ENCODE assay signal across 15 cellular contexts in the genomic region with DNA sequence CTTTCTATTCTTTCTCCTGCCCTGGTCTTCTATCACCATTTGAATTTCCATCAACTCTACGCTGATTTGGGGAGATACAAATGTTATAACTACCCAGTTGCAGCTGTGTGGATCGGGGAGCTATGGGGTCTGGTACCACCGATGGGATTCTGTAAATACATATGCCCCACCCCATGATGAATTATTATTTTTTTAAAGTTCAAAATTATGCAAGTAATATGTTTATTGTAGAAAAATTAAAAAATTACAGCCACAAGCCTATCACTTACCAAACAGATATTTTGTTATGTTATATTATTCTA. TPM values are rescaled to one million over a fixed set of nuclear protein-coding genes. Genes with fewer than 3 reads are reported as not detected.
DNase-seq lines count a peak whose midpoint lies in the region; ATAC-seq, FAIRE-seq and TF ChIP-seq lines count a peak whose summit lies in the region.
"Had no signal": no experiment of that assay in that cellular context is flagged by ENCODE, and none has a peak within 500 bp of the region (broad histone marks: within the 10 kb centered on the region; RNA-seq: fewer than 3 reads in every experiment).

No MANE protein-coding gene starts in this region.

- RAD21 ChIA-PET in HCT116 (lab: Charles Lee; ENCODE audit: low non-redundant PET in 1 of 2, low total read pairs in 2 of 2, uncharacterized antibody in 2 of 2, unreplicated experiment in 2 of 2), result interaction anchor here (0.6 to 1.7 kb wide), 10 partner anchors 14 to 144 kb away, joined by 3 to 15 read pairs (median 4); no protein-coding TSS in a partner anchor

- TF ChIP-seq POLR2A in HCT116 (IDR thresholded peaks at IDR 0.05; ENCODE audit: borderline replicate concordance, extremely low read depth, insufficient read depth, insufficient read length) (no peak), body of pancreas (IDR thresholded peaks at IDR 0.05) (no peak), right lobe of liver (IDR thresholded peaks at IDR 0.05) (no peak)

- H3K9ac ChIP-seq in BLaER1 treated with 17β-estradiol and CSF1 and Interleukin-3, amounts not matched to agents 10 nM and 100 nM, result no peak overlapping the region
- H3K9ac ChIP-seq in HCT116 (ENCODE audit: low read length) (no peak overlapping the region), keratinocyte (ENCODE audit: control insufficient read depth, extremely low read depth, insufficient read depth, low read length) (no peak overlapping the region)

- 40 to 41% methylated on average over 3 of the region's 3 CpGs for WGBS in body of pancreas, 2 donors
- WGBS in right lobe of liver (ENCODE audit: insufficient coverage, low coverage, low lambda C conversion rate, missing lambda C conversion rate), result 52% methylated on average over 3 of the region's 3 CpGs

- TF ChIP-seq CTCF in HCT116 (IDR thresholded peaks at IDR 0.05 in 2 of 3, conservative IDR thresholded peaks at IDR 0.05 in 1 of 3; ENCODE audit: borderline replicate concordance in 1 of 3, insufficient read depth in 1 of 3, low read depth in 2 of 3, low read length in 2 of 3), result no peak
- TF ChIP-seq CTCF in RWPE2 (IDR thresholded peaks at IDR 0.05; ENCODE audit: poor library complexity, severe bottlenecking), result peak; percentile 83
- no peak for TF ChIP-seq CTCF in keratinocyte (optimal IDR thresholded peaks at IDR 0.05 in 1 of 3, IDR thresholded peaks at IDR 0.05 in 1 of 3, conservative IDR thresholded peaks at IDR 0.05 in 1 of 3; ENCODE audit: extremely low read depth in 1 of 3, insufficient read depth in 2 of 3, low read length in 3 of 3)
- TF ChIP-seq CTCF in body of pancreas (IDR thresholded peaks at IDR 0.05), result no peak
- no peak for TF ChIP-seq CTCF in right lobe of liver (IDR thresholded peaks at IDR 0.05)

- no peaks in the 10 kb centered on the region for H3K9me2 ChIP-seq in HCT116 (ENCODE audit: insufficient read depth)

- no peaks in the 10 kb centered on the region for H4K20me1 ChIP-seq in BLaER1 treated with 17β-estradiol and CSF1 and Interleukin-3, amounts not matched to agents 10 nM and 100 nM
- no peaks in the 10 kb centered on the region for H4K20me1 ChIP-seq in HCT116 (ENCODE audit: insufficient read depth)
- H4K20me1 ChIP-seq in keratinocyte (ENCODE audit: control insufficient read depth, extremely low read depth, insufficient read depth, low read length), result no peaks in the 10 kb centered on the region

- H2AFZ ChIP-seq in HCT116 (ENCODE audit: low read depth, low read length, poor library complexity, severe bottlenecking) (peak overlapping the region; percentile 98), keratinocyte (ENCODE audit: control insufficient read depth, low read length) (no peak overlapping the region)

- H3K4me2 ChIP-seq in BLaER1 treated with 17β-estradiol and CSF1 and Interleukin-3, amounts not matched to agents 10 nM and 100 nM, result peak overlapping the region in 6 of 11 experiments; percentile 48 to 79 (median 64); a peak in 8 of 22 replicates
- H3K4me2 ChIP-seq in HCT116 (ENCODE audit: low read length), result peak overlapping the region; percentile 61
- peak overlapping the region; percentile 31 for H3K4me2 ChIP-seq in keratinocyte (ENCODE audit: control insufficient read depth, extremely low read depth, insufficient read depth, low read depth, low read length)

- peaks cover 8 to 74% (median 42%) of the 10 kb centered on the region in 10 experiments; a peak in 18 of 20 replicates for H3K4me1 ChIP-seq in BLaER1 treated with 17β-estradiol and CSF1 and Interleukin-3, amounts not matched to agents 10 nM and 100 nM
- H3K4me1 ChIP-seq in HCT116 (ENCODE audit: control insufficient read depth in 1 of 2, insufficient read depth in 2 of 2, low read length in 2 of 2) (peaks cover 0 to 15% of the 10 kb centered on the region in 2 experiments; a peak in 2 of 4 replicates), RWPE2 (ENCODE audit: insufficient read depth, poor library complexity, severe bottlenecking) (peaks cover 11% of the 10 kb centered on the region), keratinocyte (ENCODE audit: control insufficient read depth, extremely low read depth, insufficient read depth, low read length) (peaks cover 3% of the 10 kb centered on the region), body of pancreas (peaks cover 8% of the 10 kb centered on the region), right lobe of liver (no peaks in the 10 kb centered on the region)
- H3K4me1 ChIP-seq: vagina had no signal

- H3K9me1 ChIP-seq in keratinocyte (ENCODE audit: control insufficient read depth, extremely low read depth, insufficient read depth, low read length), result no peaks in the 10 kb centered on the region

- no peaks in the 10 kb centered on the region for H3K9me3 ChIP-seq in BLaER1 treated with 17β-estradiol and CSF1 and Interleukin-3, amounts not matched to agents 10 nM and 100 nM (replicated peaks in 1 of 11)
- H3K9me3 ChIP-seq in HCT116 (ENCODE audit: control insufficient read depth in 1 of 2, insufficient read depth in 1 of 2, low read depth in 1 of 2, low read length in 2 of 2) (no peaks in the 10 kb centered on the region), RWPE2 (ENCODE audit: severe bottlenecking) (no peaks in the 10 kb centered on the region), keratinocyte (ENCODE audit: control insufficient read depth, low read depth, low read length) (no peaks in the 10 kb centered on the region), body of pancreas (no peaks in the 10 kb centered on the region), right lobe of liver (no peaks in the 10 kb centered on the region)
- H3K9me3 ChIP-seq: adrenal gland, esophagus muscularis mucosa, vagina had no signal

- ATAC-seq in HCT116 (peak; percentile 45), RWPE2 (ENCODE audit: low read depth) (no peak), body of pancreas (no peak), HG02610 (IDR thresholded peaks at IDR 0.05; ENCODE audit: unreplicated experiment) (no peak), right lobe of liver (no peak)

- H3K27ac ChIP-seq in BLaER1 treated with 17β-estradiol and CSF1 and Interleukin-3, amounts not matched to agents 10 nM and 100 nM, result no peak overlapping the region
- no peak overlapping the region for H3K27ac ChIP-seq in HCT116 (ENCODE audit: low read depth, low read length)
- no peak overlapping the region for H3K27ac ChIP-seq in RWPE2 (ENCODE audit: poor library complexity, severe bottlenecking)
- H3K27ac ChIP-seq in keratinocyte (ENCODE audit: control insufficient read depth, insufficient read depth, low read length), result no peak overlapping the region
- no peak overlapping the region for H3K27ac ChIP-seq in body of pancreas
- no peak overlapping the region for H3K27ac ChIP-seq in right lobe of liver
- H3K27ac ChIP-seq: adrenal gland, esophagus muscularis mucosa, skin epidermis, vagina had no signal

- dilution Hi-C loops in keratinocyte (cut with MboI; ENCODE audit: extremely low pct_ligation_motif_present, low sequenced_read_pairs), result no loop called here

- CTCF ChIA-PET in HCT116 (lab: Charles Lee), result interaction anchor here (0.7 to 3.6 kb wide), 32 partner anchors 9 to 612 kb away, joined by 3 to 78 read pairs (median 4); no protein-coding TSS in a partner anchor

- no peaks in the 10 kb centered on the region for H3K79me2 ChIP-seq in HCT116 (ENCODE audit: insufficient read depth, low read length)
- no peaks in the 10 kb centered on the region for H3K79me2 ChIP-seq in keratinocyte (ENCODE audit: control insufficient read depth, insufficient read depth, low read length)

- no peak for FAIRE-seq in keratinocyte (lab: Jason Lieb, UNC)

- H3K4me3 ChIP-seq in BLaER1 treated with 17β-estradiol and CSF1 and Interleukin-3, amounts not matched to agents 10 nM and 100 nM, result no peak overlapping the region
- no peak overlapping the region for H3K4me3 ChIP-seq in HCT116 (replicated peaks in 1 of 2; ENCODE audit: low read depth in 1 of 2, low read length in 2 of 2)
- H3K4me3 ChIP-seq in RWPE2 (ENCODE audit: severe bottlenecking), result no peak overlapping the region
- no peak overlapping the region for H3K4me3 ChIP-seq in keratinocyte (ENCODE audit: control insufficient read depth in 2 of 3, extremely low read depth in 1 of 3, insufficient read depth in 2 of 3, low read depth in 1 of 3, low read length in 3 of 3)
- no peak overlapping the region for H3K4me3 ChIP-seq in body of pancreas
- H3K4me3 ChIP-seq in right lobe of liver, result no peak overlapping the region
- H3K4me3 ChIP-seq: adrenal gland, lung, skin epidermis, vagina had no signal

- H3K36me3 ChIP-seq in BLaER1 treated with 17β-estradiol and CSF1 and Interleukin-3, amounts not matched to agents 10 nM and 100 nM, result no peaks in the 10 kb centered on the region
- H3K36me3 ChIP-seq in HCT116 (ENCODE audit: control insufficient read depth in 1 of 2, insufficient read depth in 2 of 2, low read length in 2 of 2), result no peaks in the 10 kb centered on the region
- no peaks in the 10 kb centered on the region for H3K36me3 ChIP-seq in RWPE2 (ENCODE audit: low read depth)
- no peaks in the 10 kb centered on the region for H3K36me3 ChIP-seq in keratinocyte (ENCODE audit: control insufficient read depth in 2 of 2, extremely low read depth in 1 of 2, insufficient read depth in 2 of 2, low read length in 2 of 2)
- H3K36me3 ChIP-seq in body of pancreas (replicated peaks in 1 of 2; ENCODE audit: insufficient read depth in 1 of 2, low read depth in 2 of 2), result no peaks in the 10 kb centered on the region
- H3K36me3 ChIP-seq in right lobe of liver, result no peaks in the 10 kb centered on the region
- H3K36me3 ChIP-seq: adrenal gland, esophagus muscularis mucosa, vagina had no signal

- TF ChIP-seq RAD21 in HCT116 (IDR thresholded peaks at IDR 0.05; ENCODE audit: low read depth), result no peak

- intact Hi-C loops in HCT116 (cut with micrococcal nuclease) (loop anchor here (1.0 kb wide), 1 partner anchor 136 kb away; no protein-coding TSS in a partner anchor), body of pancreas (cut with DNase I) (loop anchor here (5.0 kb wide), 1 partner anchor 135 kb away; no protein-coding TSS in a partner anchor), right lobe of liver (cut with DNase I) (loop anchor here (5.0 kb wide), 2 partner anchors 135 to 140 kb away; no protein-coding TSS in a partner anchor)

- no peaks in the 10 kb centered on the region for H3K27me3 ChIP-seq in BLaER1 treated with 17β-estradiol and CSF1 and Interleukin-3, amounts not matched to agents 10 nM and 100 nM
- H3K27me3 ChIP-seq in HCT116 (ENCODE audit: insufficient read depth, low read length) (no peaks in the 10 kb centered on the region), RWPE2 (ENCODE audit: insufficient read depth, poor library complexity, severe bottlenecking) (no peaks in the 10 kb centered on the region), keratinocyte (ENCODE audit: control insufficient read depth, extremely low read depth, insufficient read depth, low read length) (no peaks in the 10 kb centered on the region), body of pancreas (no peaks in the 10 kb centered on the region), right lobe of liver (no peaks in the 10 kb centered on the region)
- H3K27me3 ChIP-seq: adrenal gland, esophagus muscularis mucosa, vagina had no signal

- POLR2A ChIA-PET in HCT116 (lab: Charles Lee), result interaction anchor here (0.7 to 1.6 kb wide), 4 partner anchors 14 to 185 kb away, joined by 3 to 5 read pairs (median 4); partner anchors contain the start of gene HSPA8

- no TSS peak for BruUV-seq in HCT116 (replicated peaks; lab: Mats Ljungman, UMichigan)

- DNase-seq in HCT116 (ENCODE audit: low read depth, low spot score), result no peak
- no peak for DNase-seq in RWPE2 (ENCODE audit: low spot score)
- no peak for DNase-seq in keratinocyte (ENCODE audit: low read depth, low spot score)
- no peak for DNase-seq in body of pancreas
- no peak for DNase-seq in NCI-H82 (lab: John Stamatoyannopoulos, UW)
- no peak for DNase-seq in right lobe of liver

RNA-seq across cellular contexts. Expression of gene CLMP, which starts 52.4 kb away (rescaled TPM):
- 3.2 TPM for total RNA-seq in HCT116 (2021; ENCODE audit: unreplicated experiment)
- polyA plus RNA-seq in HCT116 (2012), result 0.51 and 0.90 TPM in 2 replicates
- polyA plus RNA-seq in keratinocyte, result 2.7 to 5.4 TPM (median 3.1 TPM) in 3 replicates
- polyA plus RNA-seq in keratinocyte (2011; ENCODE audit: low read depth), result 7.0 TPM
- 1.7 and 2.8 TPM in 2 replicates for polyA plus RNA-seq in keratinocyte (2011; cell fraction: cytosol; rRNA removed)
- 2.2 and 4.6 TPM in 2 replicates for polyA plus RNA-seq in keratinocyte (2011; cell fraction: nucleus; rRNA removed)
- polyA plus RNA-seq in keratinocyte (2012; ENCODE audit: low replicate concordance), result 1.8 and 2.8 TPM in 2 replicates
- polyA minus RNA-seq in keratinocyte, result 6.3 to 11.2 TPM (median 9.6 TPM) in 3 replicates
- 2.5 TPM for polyA minus RNA-seq in keratinocyte (2011; cell fraction: cytosol; rRNA and poly(A)+ RNA removed)
- 1.9 and 5.5 TPM in 2 replicates for polyA minus RNA-seq in keratinocyte (2011; cell fraction: nucleus; rRNA and poly(A)+ RNA removed)
- total RNA-seq in body of pancreas, result 10 to 100 TPM; 10.1 to 22.1 TPM
- total RNA-seq in right lobe of liver, result 1 to 10 TPM in 1 of 6 experiments, under 1 TPM in 5; 0.17 to 1.2 (median 0.51) TPM
- total RNA-seq: natural killer cell treated with Interleukin-12 subunit alpha and Interleukin-12 subunit beta and Interleukin-15 and Interleukin-18, amount 100 ng/mL, for 72 hours; SK-MEL-5 had no signal
